In the genomic region with DNA sequence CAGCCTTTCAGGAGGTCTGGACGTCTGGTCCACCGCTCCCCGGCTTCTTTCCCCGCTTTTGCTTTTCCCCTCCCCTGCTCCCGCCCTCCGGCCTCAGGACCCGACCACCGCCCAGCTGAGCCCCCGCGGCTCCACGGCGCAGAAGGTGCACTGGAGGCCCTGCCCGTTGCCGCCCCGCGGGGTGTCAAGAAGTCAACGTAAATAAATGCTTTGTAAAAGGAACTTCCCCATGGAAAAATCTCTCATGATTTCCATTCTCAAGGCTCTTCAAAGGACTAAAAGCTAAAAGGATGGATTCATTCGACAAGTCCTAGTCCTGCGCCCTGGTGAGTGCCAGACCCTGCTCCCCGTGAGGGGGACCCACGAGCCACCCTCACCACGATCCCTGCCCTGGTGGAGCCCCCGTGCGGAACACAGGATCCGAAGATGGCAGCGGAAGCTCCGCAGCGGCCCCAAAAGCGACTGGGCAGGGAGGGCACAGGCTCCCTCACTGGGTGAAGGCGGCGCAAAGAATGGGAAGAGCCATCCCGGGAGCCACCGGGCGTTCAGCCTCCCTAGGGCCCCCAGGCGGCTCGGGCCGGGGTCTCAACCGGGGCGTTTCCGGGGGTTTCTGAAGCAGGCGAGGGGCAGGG, we compare ENCODE assay signal across 9 cellular contexts. TPM values are rescaled to one million over a fixed set of nuclear protein-coding genes. Genes with fewer than 3 reads are reported as not detected.
A peak's percentile ranks its signal among the peaks of the same experiment; 100 is the strongest.
DNase-seq lines count a peak whose midpoint lies in the region; ATAC-seq and TF ChIP-seq lines count a peak whose summit lies in the region.
"Not testable (repeated sequence)": the region's sequence is repeated elsewhere in the genome, so short reads cannot be mapped to it uniquely, and the experiment has no call there.
"Had no signal": no experiment of that assay in that cellular context is flagged by ENCODE, and none has a peak within 500 bp of the region (broad histone marks: within the 10 kb centered on the region; RNA-seq: fewer than 3 reads in every experiment).

No MANE protein-coding gene starts in this region.

- POLR2A ChIA-PET in naive thymus-derived CD4-positive, alpha-beta T cell (lab: Charles Lee): not testable (repeated sequence)

- CTCF ChIA-PET in naive thymus-derived CD4-positive, alpha-beta T cell (lab: Charles Lee): not testable (repeated sequence)

- DNase-seq in HAP-1 (ENCODE audit: low spot score in 2 of 2) (peak; percentile 2 to 50), T follicular helper cell (ENCODE audit: low read depth) (peak; percentile 2), activated T-helper 1 cell treated with Interleukin-2 at 50 U/mL for 16 hours (ENCODE audit: low read depth) (peak; percentile 22), left ventricle myocardium superior (peak; percentile 25)
- not testable (repeated sequence) for DNase-seq in coronary artery (ENCODE audit: low spot score)
- DNase-seq in naive thymus-derived CD4-positive, alpha-beta T cell: peak; percentile 20 to 57 (median 48)
- peak; percentile 9 to 12 for DNase-seq in stimulated activated CD4-positive, alpha-beta T cell treated with anti-CD3 and anti-CD28 coated beads, Interleukin-15, amount 100 ng/mL, for 1 hour (ENCODE audit: low read depth in 1 of 2, low spot score in 1 of 2)

- in situ Hi-C loops in HAP-1 (cut with MboI; ENCODE audit: low sequenced_read_pairs): not testable (repeated sequence)

- not testable (repeated sequence) for H3K9me3 Mint-ChIP-seq in naive thymus-derived CD4-positive, alpha-beta T cell

- TF ChIP-seq CTCF in coronary artery (IDR thresholded peaks at IDR 0.05): not testable (repeated sequence)

- not testable (repeated sequence) for H3K4me1 ChIP-seq in ACC112 (ENCODE audit: control insufficient read depth, insufficient read depth, low read length, unreplicated experiment); HAP-1; naive thymus-derived CD4-positive, alpha-beta T cell (ENCODE audit: control insufficient read depth in 2 of 2, insufficient read depth in 2 of 2, low read length in 2 of 2)

- not testable (repeated sequence) for H3K27me3 Mint-ChIP-seq in naive thymus-derived CD4-positive, alpha-beta T cell

- H3K4me3 Mint-ChIP-seq in naive thymus-derived CD4-positive, alpha-beta T cell: peak overlapping the region; percentile 83 to 99 (median 90)

- not testable (repeated sequence) for ATAC-seq in left ventricle myocardium superior; naive thymus-derived CD4-positive, alpha-beta T cell

- H2AFZ ChIP-seq in ACC112 (ENCODE audit: low read length, unreplicated experiment): not testable (repeated sequence)

- H3K9me3 ChIP-seq in HAP-1; naive thymus-derived CD4-positive, alpha-beta T cell (ENCODE audit: control insufficient read depth in 2 of 3, low read length in 3 of 3): not testable (repeated sequence)

- H3K27ac ChIP-seq in ACC112 (ENCODE audit: low read depth, low read length): not testable (repeated sequence)
- peak overlapping the region in 1 of 2 donors; percentile 35 for H3K27ac ChIP-seq in coronary artery
- peak overlapping the region; percentile 67 for H3K27ac ChIP-seq in naive thymus-derived CD4-positive, alpha-beta T cell (ENCODE audit: low read depth, low read length)

- peak overlapping the region in 8 of 9 donors; percentile 17 to 99 (median 92) for H3K27ac Mint-ChIP-seq in naive thymus-derived CD4-positive, alpha-beta T cell

- H3K36me3 ChIP-seq in ACC112 (ENCODE audit: insufficient read depth, low read length); HAP-1 (replicated peaks); naive thymus-derived CD4-positive, alpha-beta T cell (ENCODE audit: control insufficient read depth in 2 of 3, insufficient read depth in 3 of 3, low read length in 3 of 3): not testable (repeated sequence)

- not testable (repeated sequence) for H3K79me2 ChIP-seq in ACC112 (ENCODE audit: control insufficient read depth, insufficient read depth, low read length, unreplicated experiment)

- H3K27me3 ChIP-seq in ACC112 (ENCODE audit: insufficient read depth, low read length); HAP-1 (ENCODE audit: low read depth); naive thymus-derived CD4-positive, alpha-beta T cell (ENCODE audit: control insufficient read depth in 2 of 2, insufficient read depth in 2 of 2, low read length in 2 of 2): not testable (repeated sequence)

- intact Hi-C loops in left ventricle myocardium superior (cut with micrococcal nuclease); naive thymus-derived CD4-positive, alpha-beta T cell (cut with micrococcal nuclease): not testable (repeated sequence)

- H3K4me1 Mint-ChIP-seq in naive thymus-derived CD4-positive, alpha-beta T cell: peaks cover 0 to 12% (median 10%) of the 10 kb centered on the region in 7 donors

- peak overlapping the region; percentile 73 for H3K4me3 ChIP-seq in ACC112 (ENCODE audit: low read depth, low read length)
- H3K4me3 ChIP-seq in HAP-1: peak overlapping the region; percentile 39
- peak overlapping the region; percentile 62 for H3K4me3 ChIP-seq in coronary artery
- peak overlapping the region; percentile 54 for H3K4me3 ChIP-seq in naive thymus-derived CD4-positive, alpha-beta T cell (ENCODE audit: low read length)

- not testable (repeated sequence) for H3K36me3 Mint-ChIP-seq in naive thymus-derived CD4-positive, alpha-beta T cell

RNA-seq across cellular contexts. Expression of a gene that starts 45.1 kb away (rescaled TPM):
- not detected for total RNA-seq in left ventricle myocardium superior
- not detected for total RNA-seq in naive thymus-derived CD4-positive, alpha-beta T cell
- not detected for polyA plus RNA-seq in naive thymus-derived CD4-positive, alpha-beta T cell
- total RNA-seq: activated CD8-positive, alpha-beta memory T cell treated with anti-CD3 and anti-CD28 coated beads for 36 hours had no signal
